Comparison of ENCODE assay signal across 11 cellular contexts in genomic region chr15:92076536-92076935, GRCh38.
"Had no signal": no experiment of that assay in that cellular context is flagged by ENCODE, and none has a peak within 500 bp of the region (broad histone marks: within the 10 kb centered on the region; RNA-seq: fewer than 3 reads in every experiment).

No MANE protein-coding gene starts in this region.

- DNase-seq: activated CD4-positive, CD25-positive, alpha-beta regulatory T cell treated with anti-CD3 and anti-CD28 coated beads, Interleukin-2, amount 50 U/mL, for 72 hours; activated CD8-positive, alpha-beta memory T cell treated with anti-CD3 and anti-CD28 coated beads, Interleukin-2, amount 10 ng/mL, durations not matched to agents 7 days and 5 days; activated effector memory CD4-positive, alpha-beta T cell treated with anti-CD3 and anti-CD28 coated beads, Interleukin-2, amount 50 U/mL, for 16 hours; activated T-cell treated with anti-CD3 and anti-CD28 coated beads, Interleukin-2, amount 50 U/mL, for 24 hours; colonic mucosa; esophagus squamous epithelium; lower lobe of right lung; nephron progenitor cell; right lobe of liver had no signal

- H3K36me3 ChIP-seq: cardiac muscle cell, colonic mucosa, esophagus squamous epithelium, lower lobe of right lung, right lobe of liver had no signal

- H3K9me3 ChIP-seq: colonic mucosa, esophagus squamous epithelium, lower lobe of right lung, psoas muscle, right lobe of liver had no signal

- H3K4me1 ChIP-seq: colonic mucosa, right lobe of liver had no signal

- H3K27ac ChIP-seq: cardiac muscle cell, colonic mucosa, esophagus squamous epithelium, psoas muscle, right lobe of liver had no signal

- H3K4me3 ChIP-seq: cardiac muscle cell, colonic mucosa, esophagus squamous epithelium, lower lobe of right lung, psoas muscle, right lobe of liver had no signal

- H3K27me3 ChIP-seq: cardiac muscle cell, colonic mucosa, esophagus squamous epithelium, right lobe of liver had no signal
